ENCODE assay signal across 9 cellular contexts in the genomic region with DNA sequence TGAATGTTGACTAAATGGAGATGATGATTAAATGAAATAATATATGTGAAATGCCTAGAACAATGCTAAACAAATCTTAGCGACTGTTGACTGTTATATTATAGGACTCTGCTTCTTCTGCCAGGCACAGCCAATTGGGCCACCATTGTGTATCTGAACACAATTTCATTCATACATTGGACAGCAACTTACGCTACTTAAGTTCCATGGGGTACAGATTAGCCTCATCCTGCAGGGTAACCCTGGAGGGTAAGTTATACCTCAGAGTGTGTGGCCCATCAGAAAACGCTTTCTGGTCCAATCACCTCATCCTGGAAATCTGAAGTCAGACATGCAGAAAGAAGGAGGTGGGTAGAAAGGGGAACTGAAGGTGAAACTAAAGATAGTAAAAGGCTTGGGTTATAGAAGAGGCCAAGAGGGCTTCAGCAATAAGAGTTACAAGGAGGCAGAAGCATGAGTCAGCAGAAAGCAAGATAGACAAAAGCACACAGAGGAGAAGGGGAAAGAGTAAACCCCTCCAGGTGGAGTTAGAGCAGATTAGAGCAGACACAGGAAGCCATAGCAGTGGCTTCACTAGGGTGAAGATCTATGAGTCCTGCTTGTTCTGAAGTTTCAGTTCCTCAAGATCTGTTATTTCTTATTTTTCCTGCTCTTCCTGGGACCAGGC.
DNase-seq lines count a peak whose midpoint lies in the region; ATAC-seq and TF ChIP-seq lines count a peak whose summit lies in the region.
"Had no signal": no experiment of that assay in that cellular context is flagged by ENCODE, and none has a peak within 500 bp of the region (broad histone marks: within the 10 kb centered on the region; RNA-seq: fewer than 3 reads in every experiment).

No MANE protein-coding gene starts in this region.

- ATAC-seq in GM18505 (IDR thresholded peaks at IDR 0.05; ENCODE audit: unreplicated experiment) (peak; percentile 93), GM21381 (IDR thresholded peaks at IDR 0.05; ENCODE audit: unreplicated experiment) (peak; percentile 94), HG03103 (IDR thresholded peaks at IDR 0.05; ENCODE audit: low read depth, unreplicated experiment) (peak; percentile 91), left ventricle myocardium superior (no peak)

- no TSS peak for BruUV-seq in OCI-LY7 (replicated peaks; lab: Mats Ljungman, UMichigan)

- H3K4me1 ChIP-seq in OCI-LY7 (ENCODE audit: insufficient read depth, low read length, poor library complexity, severe bottlenecking) = peaks cover 25% of the 10 kb centered on the region

- intact Hi-C loops in OCI-LY7 (cut with micrococcal nuclease; ENCODE audit: unreplicated experiment) = no loop called here
- intact Hi-C loops in left ventricle myocardium superior (cut with micrococcal nuclease) = no loop called here

- H3K4me3 ChIP-seq in OCI-LY7 (ENCODE audit: low read depth, low read length, poor library complexity, severe bottlenecking) = no peak overlapping the region

- no peak for TF ChIP-seq POLR2A in GM18505 (IDR thresholded peaks at IDR 0.05; ENCODE audit: borderline replicate concordance, extremely low read depth, insufficient read depth, insufficient read length)

- H3K4me2 ChIP-seq in OCI-LY7 (ENCODE audit: low read length) = peak overlapping the region; percentile 53

- CTCF ChIA-PET in OCI-LY7 (lab: Charles Lee; ENCODE audit: unreplicated experiment) = no interaction called here

- H3K79me2 ChIP-seq in OCI-LY7 (ENCODE audit: insufficient read depth, low read depth, low read length) = no peaks in the 10 kb centered on the region

- no peak for TF ChIP-seq CTCF in OCI-LY7 (conservative IDR thresholded peaks at IDR 0.05; ENCODE audit: low read length)

- no peaks in the 10 kb centered on the region for H3K9me2 ChIP-seq in OCI-LY7 (ENCODE audit: insufficient read depth, low read length)

- H4K20me1 ChIP-seq in OCI-LY7 (ENCODE audit: insufficient read depth, low read length) = no peaks in the 10 kb centered on the region

- DNase-seq in OCI-LY7 (ENCODE audit: low spot score) (peak; percentile 75), NCI-H1048 (lab: John Stamatoyannopoulos, UW) (no peak), AML-193 (lab: John Stamatoyannopoulos, UW) (no peak), glomerular visceral epithelial cell (ENCODE audit: extremely low spot score) (no peak), left ventricle myocardium superior (no peak)
- DNase-seq: cortex of kidney had no signal

- peak overlapping the region; percentile 58 for H3K27ac ChIP-seq in OCI-LY7 (ENCODE audit: low read depth, low read length, poor library complexity, severe bottlenecking)

- H3K36me3 ChIP-seq in OCI-LY7 (ENCODE audit: insufficient read depth, low read length) = no peaks in the 10 kb centered on the region

- POLR2A ChIA-PET in OCI-LY7 (lab: Charles Lee) = no interaction called here

- no peaks in the 10 kb centered on the region for H3K9me3 ChIP-seq in OCI-LY7 (ENCODE audit: low read length)

- peak overlapping the region; percentile 91 for H2AFZ ChIP-seq in OCI-LY7 (ENCODE audit: low read length)
